ENCODE assay signal across 34 cellular contexts in the genomic region with DNA sequence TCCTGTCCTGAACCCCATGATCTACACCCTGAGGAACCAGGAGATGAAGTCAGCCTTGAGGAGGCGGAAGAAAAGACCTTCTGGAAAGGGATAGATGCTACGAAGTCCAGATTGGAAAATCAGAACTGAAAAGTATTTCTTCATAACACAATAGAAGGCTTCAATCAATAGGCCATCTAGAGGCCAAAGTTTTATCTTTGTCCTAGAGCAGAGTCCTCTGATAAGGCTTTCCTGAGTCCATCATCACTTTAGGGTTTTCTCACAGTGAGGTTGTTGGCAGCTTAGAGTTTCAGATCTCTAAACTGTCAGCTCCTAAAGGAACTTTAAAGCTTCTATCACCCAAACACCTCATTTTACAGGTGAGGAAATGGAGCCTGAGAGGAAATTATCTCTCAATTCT. TPM values are rescaled to one million over a fixed set of nuclear protein-coding genes. Genes with fewer than 3 reads are reported as not detected.
"Had no signal": no experiment of that assay in that cellular context is flagged by ENCODE, and none has a peak within 500 bp of the region (broad histone marks: within the 10 kb centered on the region; RNA-seq: fewer than 3 reads in every experiment).

No MANE protein-coding gene starts in this region.

- H3K27ac ChIP-seq: brain microvascular endothelial cell, coronary artery, dorsolateral prefrontal cortex, esophagus muscularis mucosa, foreskin keratinocyte, gastrocnemius medialis, VCaP had no signal

- ATAC-seq: activated CD8-positive, alpha-beta T cell treated with anti-CD3 and anti-CD28 coated beads for 36 hours; activated T-cell treated with anti-CD3 and anti-CD28 coated beads, Interleukin-2, amount 50 U/mL, for 4 hours; activated T-helper 17 cell treated with anti-CD3 and anti-CD28 coated beads, Interleukin-2, amount 50 U/mL, for 72 hours; foreskin keratinocyte; gastrocnemius medialis; WTC11 had no signal

- DNase-seq: activated CD4-positive, alpha-beta T cell treated with anti-CD3 and anti-CD28 coated beads for 1 hour; activated CD4-positive, alpha-beta T cell treated with anti-CD3 and anti-CD28 coated beads for 4 hours; activated CD4-positive, alpha-beta T cell treated with anti-CD3 and anti-CD28 coated beads, Interleukin-2, amount 10 ng/mL, durations not matched to agents 7 days and 5 days; activated CD4-positive, alpha-beta T cell treated with anti-CD3 and anti-CD28 coated beads, Interleukin-2, amount 50 U/mL, for 4 hours; activated CD8-positive, alpha-beta memory T cell treated with anti-CD3 and anti-CD28 coated beads for 24 hours; activated CD8-positive, alpha-beta T cell treated with anti-CD3 and anti-CD28 coated beads for 36 hours; activated effector memory CD4-positive, alpha-beta T cell treated with Interleukin-2 at 50 U/mL for 16 hours; activated gamma-delta T cell treated with Interleukin-2 at 50 U/mL for 16 hours; activated naive CD4-positive, alpha-beta T cell treated with anti-CD3 and anti-CD28 coated beads, Interleukin-2, amount 50 U/mL, for 16 hours; activated naive CD4-positive, alpha-beta T cell treated with Interleukin-2 at 50 U/mL for 16 hours; activated T-cell treated with anti-CD3 and anti-CD28 coated beads, Interleukin-2, amount 50 U/mL, for 4 hours; amniotic stem cell; anterior cingulate cortex; brain microvascular endothelial cell; dorsolateral prefrontal cortex; effector memory CD4-positive, alpha-beta T cell; endodermal cell; erythroblast; foreskin keratinocyte; gastrocnemius medialis; glutamatergic neuron; T-helper 2 cell had no signal

- H3K27me3 ChIP-seq: brain microvascular endothelial cell, dorsolateral prefrontal cortex, foreskin keratinocyte, gastrocnemius medialis had no signal

- FAIRE-seq: astrocyte, bronchial epithelial cell, TTC549 had no signal

- H3K9me3 ChIP-seq: esophagus muscularis mucosa, gastrocnemius medialis had no signal

- H3K4me1 ChIP-seq: foreskin keratinocyte had no signal

- H3K36me3 ChIP-seq: brain microvascular endothelial cell, esophagus muscularis mucosa, gastrocnemius medialis had no signal

- H3K4me3 ChIP-seq: coronary artery, dorsolateral prefrontal cortex, esophagus muscularis mucosa, gastrocnemius medialis had no signal

RNA-seq across cellular contexts. Expression of a gene that starts 21.3 kb away (rescaled TPM):
- total RNA-seq: activated CD4-positive, alpha-beta T cell treated with anti-CD3 and anti-CD28 coated beads, Interleukin-2, amount 10 ng/mL, durations not matched to agents 7 days and 5 days; activated CD8-positive, alpha-beta T cell treated with anti-CD3 and anti-CD28 coated beads for 36 hours; activated T-cell treated with anti-CD3 and anti-CD28 coated beads, Interleukin-2, amount 50 U/mL, for 4 hours; activated T-helper 17 cell treated with anti-CD3 and anti-CD28 coated beads, Interleukin-2, amount 50 U/mL, for 72 hours; astrocyte; bronchial epithelial cell; cardiac septum; cerebellum; endodermal cell; esophagus muscularis mucosa; foreskin keratinocyte; gastrocnemius medialis; T-helper 1 cell treated with Interleukin-12 subunit alpha and Interleukin-12 subunit beta and Interleukin-4 antibody, amounts not matched to agents 30 ng/mL and 1 ng/mL, for 36 hours; WTC11 had no signal
- polyA plus RNA-seq: foreskin keratinocyte had no signal

RNA-seq across cellular contexts. Expression of a gene that starts 29.2 kb away (rescaled TPM):
- total RNA-seq: activated CD4-positive, alpha-beta T cell treated with anti-CD3 and anti-CD28 coated beads, Interleukin-2, amount 10 ng/mL, durations not matched to agents 7 days and 5 days; activated CD8-positive, alpha-beta T cell treated with anti-CD3 and anti-CD28 coated beads for 36 hours; activated T-cell treated with anti-CD3 and anti-CD28 coated beads, Interleukin-2, amount 50 U/mL, for 4 hours; activated T-helper 17 cell treated with anti-CD3 and anti-CD28 coated beads, Interleukin-2, amount 50 U/mL, for 72 hours; astrocyte; bronchial epithelial cell; cardiac septum; cerebellum; dorsolateral prefrontal cortex; endodermal cell; esophagus muscularis mucosa; foreskin keratinocyte; gastrocnemius medialis; T-helper 1 cell treated with Interleukin-12 subunit alpha and Interleukin-12 subunit beta and Interleukin-4 antibody, amounts not matched to agents 30 ng/mL and 1 ng/mL, for 36 hours; WTC11 had no signal
- polyA plus RNA-seq: adipose tissue, foreskin keratinocyte had no signal

RNA-seq across cellular contexts. Expression of a gene that starts 59.5 kb away (rescaled TPM):
- total RNA-seq: activated CD4-positive, alpha-beta T cell treated with anti-CD3 and anti-CD28 coated beads, Interleukin-2, amount 10 ng/mL, durations not matched to agents 7 days and 5 days; activated CD8-positive, alpha-beta T cell treated with anti-CD3 and anti-CD28 coated beads for 36 hours; activated T-cell treated with anti-CD3 and anti-CD28 coated beads, Interleukin-2, amount 50 U/mL, for 4 hours; activated T-helper 17 cell treated with anti-CD3 and anti-CD28 coated beads, Interleukin-2, amount 50 U/mL, for 72 hours; astrocyte; bronchial epithelial cell; cardiac septum; cerebellum; dorsolateral prefrontal cortex; endodermal cell; esophagus muscularis mucosa; foreskin keratinocyte; gastrocnemius medialis; T-helper 1 cell treated with Interleukin-12 subunit alpha and Interleukin-12 subunit beta and Interleukin-4 antibody, amounts not matched to agents 30 ng/mL and 1 ng/mL, for 36 hours; WTC11 had no signal
- polyA plus RNA-seq: adipose tissue, foreskin keratinocyte had no signal
